In genomic region chr17:36623281-36623680, GRCh38 we compare ENCODE assay signal across 36 cellular contexts.
"Had no signal": no experiment of that assay in that cellular context is flagged by ENCODE, and none has a peak within 500 bp of the region (broad histone marks: within the 10 kb centered on the region; RNA-seq: fewer than 3 reads in every experiment).

No MANE protein-coding gene starts in this region.

- DNase-seq: activated CD4-positive, alpha-beta T cell treated with anti-CD3 and anti-CD28 coated beads for 1 hour; activated CD4-positive, alpha-beta T cell treated with anti-CD3 and anti-CD28 coated beads, Interleukin-2, amount 10 ng/mL, durations not matched to agents 24 days and 14 days; activated CD4-positive, alpha-beta T cell treated with anti-CD3 and anti-CD28 coated beads, Interleukin-2, amount 50 U/mL, for 4 hours; activated CD4-positive, CD25-positive, alpha-beta regulatory T cell; activated CD8-positive, alpha-beta T cell treated with anti-CD3 and anti-CD28 coated beads for 36 hours; activated effector memory CD4-positive, alpha-beta T cell treated with anti-CD3 and anti-CD28 coated beads, Interleukin-2, amount 50 U/mL, for 16 hours; activated naive CD4-positive, alpha-beta T cell; activated naive CD4-positive, alpha-beta T cell treated with anti-CD3 and anti-CD28 coated beads, Interleukin-2, amount 50 U/mL, for 16 hours; activated naive CD8-positive, alpha-beta T cell treated with anti-CD3 and anti-CD28 coated beads for 36 hours; activated T-cell treated with anti-CD3 and anti-CD28 coated beads, Interleukin-2, amount 50 U/mL, for 1 hour; activated T-cell treated with anti-CD3 and anti-CD28 coated beads, Interleukin-2, amount 50 U/mL, for 72 hours; amniotic stem cell; aorta; brain microvascular endothelial cell; central memory CD4-positive, alpha-beta T cell; Kasumi-1; MG63; NCI-H1048; NCI-H1105 treated with DMSO at 0.1 percent for 48 hours; NCI-H1694; NCI-H1930; NCI-H2081 treated with DMSO at 0.1 percent for 48 hours; NCI-H226; NCI-H446 treated with DMSO at 0.1 percent for 48 hours; NCI-H524; NCI-H774; Peyer's patch; RPMI8226; SIG-M5; T-cell; T-helper 2 cell; T-helper 9 cell; WERI-Rb-1 had no signal

- H3K27ac Mint-ChIP-seq: activated CD4-positive, alpha-beta T cell treated with anti-CD3 and anti-CD28 coated beads, Interleukin-2, amount 10 ng/mL, durations not matched to agents 24 days and 14 days; activated CD8-positive, alpha-beta T cell treated with anti-CD3 and anti-CD28 coated beads for 36 hours; activated naive CD8-positive, alpha-beta T cell treated with anti-CD3 and anti-CD28 coated beads for 36 hours; activated T-cell treated with anti-CD3 and anti-CD28 coated beads, Interleukin-2, amount 50 U/mL, for 72 hours; activated T-helper 17 cell treated with anti-CD3 and anti-CD28 coated beads, Interleukin-2, amount 50 U/mL, for 72 hours; T-cell had no signal

- H3K27ac ChIP-seq: brain microvascular endothelial cell, Peyer's patch, WERI-Rb-1 had no signal

- H3K4me3 Mint-ChIP-seq: activated CD4-positive, alpha-beta T cell treated with anti-CD3 and anti-CD28 coated beads, Interleukin-2, amount 10 ng/mL, durations not matched to agents 24 days and 14 days; activated CD8-positive, alpha-beta T cell treated with anti-CD3 and anti-CD28 coated beads for 36 hours; activated naive CD8-positive, alpha-beta T cell treated with anti-CD3 and anti-CD28 coated beads for 36 hours; activated T-cell treated with anti-CD3 and anti-CD28 coated beads, Interleukin-2, amount 50 U/mL, for 72 hours; activated T-helper 17 cell treated with anti-CD3 and anti-CD28 coated beads, Interleukin-2, amount 50 U/mL, for 72 hours; T-cell had no signal

- H3K9me3 ChIP-seq: MG63, Peyer's patch had no signal

- H3K4me1 ChIP-seq: Peyer's patch had no signal

- ATAC-seq: activated CD8-positive, alpha-beta T cell treated with anti-CD3 and anti-CD28 coated beads for 36 hours; activated T-cell treated with anti-CD3 and anti-CD28 coated beads, Interleukin-2, amount 50 U/mL, for 72 hours; activated T-helper 17 cell treated with anti-CD3 and anti-CD28 coated beads, Interleukin-2, amount 50 U/mL, for 72 hours; Right ventricle myocardium inferior; SK-N-SH treated with all-trans-retinoic acid at 6 μM for 48 hours; T-cell had no signal

- H3K4me1 Mint-ChIP-seq: activated CD4-positive, alpha-beta T cell treated with anti-CD3 and anti-CD28 coated beads, Interleukin-2, amount 10 ng/mL, durations not matched to agents 24 days and 14 days; activated naive CD8-positive, alpha-beta T cell treated with anti-CD3 and anti-CD28 coated beads for 36 hours; activated T-helper 17 cell treated with anti-CD3 and anti-CD28 coated beads, Interleukin-2, amount 50 U/mL, for 72 hours had no signal

- H3K36me3 Mint-ChIP-seq: activated naive CD8-positive, alpha-beta T cell treated with anti-CD3 and anti-CD28 coated beads for 36 hours; T-cell had no signal

- H3K4me3 ChIP-seq: MG63, Peyer's patch had no signal

- H3K27me3 Mint-ChIP-seq: activated CD4-positive, alpha-beta T cell treated with anti-CD3 and anti-CD28 coated beads, Interleukin-2, amount 10 ng/mL, durations not matched to agents 24 days and 14 days; activated CD8-positive, alpha-beta T cell treated with anti-CD3 and anti-CD28 coated beads for 36 hours; activated naive CD8-positive, alpha-beta T cell treated with anti-CD3 and anti-CD28 coated beads for 36 hours; activated T-helper 17 cell treated with anti-CD3 and anti-CD28 coated beads, Interleukin-2, amount 50 U/mL, for 72 hours had no signal

- H3K36me3 ChIP-seq: brain microvascular endothelial cell, MG63, Peyer's patch, WERI-Rb-1 had no signal
